24 cellular contexts compared by ENCODE assay signal in genomic region chr6:63856271-63856670, GRCh38.
DNase-seq lines count a peak whose midpoint lies in the region; ATAC-seq, FAIRE-seq and TF ChIP-seq lines count a peak whose summit lies in the region.
"Had no signal": no experiment of that assay in that cellular context is flagged by ENCODE, and none has a peak within 500 bp of the region (broad histone marks: within the 10 kb centered on the region; RNA-seq: fewer than 3 reads in every experiment).

No MANE protein-coding gene starts in this region.

- POLR2A ChIA-PET in HepG2 (lab: Yijun Ruan, JAX), result no interaction called here

- WGBS in HepG2 (ENCODE audit: low lambda C conversion rate), result 0% methylated on average over 1 of the region's 1 CpG
- WGBS in right lobe of liver (ENCODE audit: insufficient coverage, low coverage, low lambda C conversion rate, missing lambda C conversion rate), result 15% methylated on average over 1 of the region's 1 CpG
- 16% methylated on average over 1 of the region's 1 CpG for WGBS in mesenchymal stem cell

- H2BK120ac ChIP-seq in mesenchymal stem cell (ENCODE audit: low read depth, low read length), result no peak overlapping the region

- no peak overlapping the region for H2BK12ac ChIP-seq in mesenchymal stem cell (ENCODE audit: low read length in 2 of 2)

- H3K27me3 ChIP-seq in HepG2 (ENCODE audit: control insufficient read depth in 1 of 2, insufficient read depth in 2 of 2, low read length in 2 of 2) (no peaks in the 10 kb centered on the region; a peak in 1 of 5 replicates), right lobe of liver (no peaks in the 10 kb centered on the region), mesenchymal stem cell (ENCODE audit: control insufficient read depth in 1 of 2, insufficient read depth in 1 of 2, low read length in 2 of 2) (no peaks in the 10 kb centered on the region)
- H3K27me3 ChIP-seq: BE2C; BLaER1 treated with 17β-estradiol and CSF1 and Interleukin-3, amounts not matched to agents 10 nM and 100 nM had no signal

- CTCF ChIA-PET in HepG2 (lab: Yijun Ruan, JAX; ENCODE audit: low intra/inter-chr PET ratio, low total read pairs), result no interaction called here

- BruUV-seq in HepG2 (replicated peaks; lab: Mats Ljungman, UMichigan), result no TSS peak

- H3K4me1 ChIP-seq in HepG2 (ENCODE audit: insufficient read depth, low read length) (no peaks in the 10 kb centered on the region), right lobe of liver (no peaks in the 10 kb centered on the region), mesenchymal stem cell (ENCODE audit: control insufficient read depth, insufficient read depth, low read depth, low read length) (no peaks in the 10 kb centered on the region)
- H3K4me1 ChIP-seq: BE2C, HAP-1 had no signal

- H2BK5ac ChIP-seq in mesenchymal stem cell (ENCODE audit: low read depth, low read length, poor library complexity, severe bottlenecking), result no peak overlapping the region

- TF ChIP-seq EP300 in HepG2 (IDR thresholded peaks at IDR 0.05; ENCODE audit: low read depth in 2 of 2, low read length in 2 of 2) (no peak), HepG2 (CRISPR knock-in tag; IDR thresholded peaks at IDR 0.05; ENCODE audit: borderline replicate concordance) (no peak)

- H3K4me2 ChIP-seq in HepG2 (ENCODE audit: low read depth, low read length) (no peak overlapping the region), mesenchymal stem cell (ENCODE audit: low read length, poor library complexity, severe bottlenecking) (no peak overlapping the region)

- H4K20me1 ChIP-seq in HepG2 (ENCODE audit: insufficient read depth, low read length), result no peaks in the 10 kb centered on the region
- H4K20me1 ChIP-seq: BLaER1 treated with 17β-estradiol and CSF1 and Interleukin-3, amounts not matched to agents 10 nM and 100 nM had no signal

- in situ Hi-C loops in HepG2 (cut with HindIII; ENCODE audit: extremely low pct_ligation_motif_present, low pct_unique_long_range_greater_than_20kb), result no loop called here

- H2BK15ac ChIP-seq in mesenchymal stem cell (ENCODE audit: low read depth, poor library complexity, severe bottlenecking), result no peak overlapping the region

- no peak overlapping the region for H3K23ac ChIP-seq in mesenchymal stem cell (ENCODE audit: low read length in 2 of 2)

- no peak overlapping the region for H2AFZ ChIP-seq in HepG2 (ENCODE audit: low read length)
- H2AFZ ChIP-seq in mesenchymal stem cell (ENCODE audit: low read depth, low read length), result no peak overlapping the region

- no peak for TF ChIP-seq CTCF in HepG2 (CRISPR knock-in tag; IDR thresholded peaks at IDR 0.05)
- no peak for TF ChIP-seq CTCF in right lobe of liver (IDR thresholded peaks at IDR 0.05)

- no peak overlapping the region for H4K8ac ChIP-seq in mesenchymal stem cell (ENCODE audit: low read length)

- H3K9ac ChIP-seq in HepG2 (ENCODE audit: insufficient read depth, low read depth, low read length), result no peak overlapping the region
- no peak overlapping the region for H3K9ac ChIP-seq in mesenchymal stem cell (ENCODE audit: low read length)
- H3K9ac ChIP-seq: BLaER1 treated with 17β-estradiol and CSF1 and Interleukin-3, amounts not matched to agents 10 nM and 100 nM had no signal

- peak; percentile 59; the same call in 2 of the 3 replicates for ATAC-seq in HepG2
- no peak for ATAC-seq in right lobe of liver
- no peak for ATAC-seq in HG03469 (IDR thresholded peaks at IDR 0.05; ENCODE audit: unreplicated experiment)
- ATAC-seq: GM12878 had no signal

- FAIRE-seq in HepG2 (lab: Jason Lieb, UNC), result no peak
- FAIRE-seq: D721Med, GM12878, GM19239, H54 had no signal

- no peaks in the 10 kb centered on the region for H3K79me2 ChIP-seq in HepG2 (ENCODE audit: insufficient read depth, low read length)

- H2AK5ac ChIP-seq in mesenchymal stem cell (ENCODE audit: low read length, severe bottlenecking), result no peak overlapping the region

- H3K9me3 ChIP-seq in HepG2 (ENCODE audit: low read length), result no peaks in the 10 kb centered on the region
- H3K9me3 ChIP-seq in right lobe of liver, result no peaks in the 10 kb centered on the region
- H3K9me3 ChIP-seq in mesenchymal stem cell (ENCODE audit: control insufficient read depth, low read length), result no peaks in the 10 kb centered on the region
- H3K9me3 ChIP-seq: BE2C, HAP-1 had no signal

- H3K14ac ChIP-seq in mesenchymal stem cell (ENCODE audit: low read length in 2 of 2), result no peak overlapping the region

- H3K4me3 ChIP-seq in HepG2 (replicated peaks in 1 of 3; ENCODE audit: insufficient read depth in 1 of 3, low read depth in 2 of 3, low read length in 3 of 3), result no peak overlapping the region
- no peak overlapping the region for H3K4me3 ChIP-seq in right lobe of liver
- H3K4me3 ChIP-seq in mesenchymal stem cell (ENCODE audit: insufficient read depth in 1 of 2, low read depth in 1 of 2, low read length in 2 of 2), result no peak overlapping the region
- H3K4me3 ChIP-seq: BLaER1 treated with 17β-estradiol and CSF1 and Interleukin-3, amounts not matched to agents 10 nM and 100 nM; GM12878; HAP-1 had no signal

- H3K27ac ChIP-seq in HepG2 (ENCODE audit: extremely low read length, insufficient read depth, low read length) (no peak overlapping the region), right lobe of liver (no peak overlapping the region), mesenchymal stem cell (ENCODE audit: low read length, poor library complexity, severe bottlenecking) (no peak overlapping the region)
- H3K27ac ChIP-seq: 22Rv1; BLaER1 treated with 17β-estradiol and CSF1 and Interleukin-3, amounts not matched to agents 10 nM and 100 nM had no signal

- H3K18ac ChIP-seq in mesenchymal stem cell (ENCODE audit: low read depth in 1 of 2, low read length in 2 of 2), result no peak overlapping the region

- DNase-seq in HepG2 (ENCODE audit: low spot score) (no peak), right lobe of liver (no peak), amniotic epithelial cell (ENCODE audit: low read depth) (peak; percentile 61), mesenchymal stem cell (peak; percentile 43), superior temporal gyrus (ENCODE audit: extremely low spot score) (peak; percentile 23), NCI-H146 treated with DMSO at 0.1 percent for 48 hours (lab: John Stamatoyannopoulos, UW; ENCODE audit: unreplicated experiment) (no peak), iPS-NIHi11 (ENCODE audit: low spot score) (no peak)
- DNase-seq: BE2C; CD4-positive, alpha-beta T cell; CD8-positive, alpha-beta memory T cell; DMS 273 treated with DMSO at 0.1 percent for 48 hours; DMS79; EL; GDM1; GOT3; HFFc6 had no signal

- intact Hi-C loops in HepG2 (cut with micrococcal nuclease; ENCODE audit: unreplicated experiment) (no loop called here), right lobe of liver (cut with DNase I) (no loop called here)

- no peaks in the 10 kb centered on the region for H3K36me3 ChIP-seq in HepG2 (replicated peaks in 1 of 2; ENCODE audit: control insufficient read depth in 1 of 2, insufficient read depth in 2 of 2, low read length in 2 of 2)
- no peaks in the 10 kb centered on the region for H3K36me3 ChIP-seq in right lobe of liver
- H3K36me3 ChIP-seq in mesenchymal stem cell (ENCODE audit: control insufficient read depth in 1 of 2, insufficient read depth in 2 of 2, low read depth in 1 of 2, low read length in 2 of 2), result no peaks in the 10 kb centered on the region
- H3K36me3 ChIP-seq: BE2C; BLaER1 treated with 17β-estradiol and CSF1 and Interleukin-3, amounts not matched to agents 10 nM and 100 nM; HAP-1 had no signal

- H3K4ac ChIP-seq in mesenchymal stem cell (ENCODE audit: low read depth in 1 of 2, low read length in 2 of 2), result no peak overlapping the region

- no peaks in the 10 kb centered on the region for H3K79me1 ChIP-seq in mesenchymal stem cell (replicated peaks; ENCODE audit: low read length, poor library complexity, severe bottlenecking)

- H4K91ac ChIP-seq in mesenchymal stem cell (ENCODE audit: low read length), result no peak overlapping the region

- TF ChIP-seq POLR2A in HepG2 (IDR thresholded peaks at IDR 0.05; ENCODE audit: insufficient read depth in 1 of 2, low read depth in 2 of 2, low read length in 2 of 2) (no peak), right lobe of liver (IDR thresholded peaks at IDR 0.05) (no peak)

- TF ChIP-seq RAD21 in HepG2 (CRISPR knock-in tag; IDR thresholded peaks at IDR 0.05), result no peak

TF ChIP-seq in HepG2, 621 proteins besides CTCF, POLR2A, EP300 and RAD21 (continues in another document):
- no peak for TF ChIP-seq SMAD3 (CRISPR knock-in tag; IDR thresholded peaks at IDR 0.05)
- TF ChIP-seq TARDBP (CRISPR knock-in tag; IDR thresholded peaks at IDR 0.05), result no peak
- TF ChIP-seq TCF7 (IDR thresholded peaks at IDR 0.05; ENCODE audit: low read depth), result no peak
- no peak for TF ChIP-seq ZNF282 (IDR thresholded peaks at IDR 0.05; ENCODE audit: partially characterized antibody)
- TF ChIP-seq ZNF496 (CRISPR knock-in tag; IDR thresholded peaks at IDR 0.05; ENCODE audit: insufficient replicate concordance), result no peak
- TF ChIP-seq HMGXB3 (CRISPR knock-in tag; IDR thresholded peaks at IDR 0.05; ENCODE audit: borderline replicate concordance), result no peak
- TF ChIP-seq ERF (CRISPR knock-in tag; IDR thresholded peaks at IDR 0.05), result no peak
- no peak for TF ChIP-seq HOXA3 (CRISPR knock-in tag; IDR thresholded peaks at IDR 0.05)

Comparison
In these comparisons a context has a peak if more than half of its experiments do, and no peak if none do; other contexts are left out.
1. DNase-seq: peak in amniotic epithelial cell (single experiment), mesenchymal stem cell (single experiment) and superior temporal gyrus (single experiment); none in HepG2 (single experiment), right lobe of liver (0 of 3), NCI-H146 treated with DMSO at 0.1 percent for 48 hours (single experiment) and iPS-NIHi11 (single experiment).